ENCODE assay signal across 13 cellular contexts in genomic region chr16:17474037-17474436, GRCh38. TPM values are rescaled to one million over a fixed set of nuclear protein-coding genes. Genes with fewer than 3 reads are reported as not detected.
DNase-seq lines count a peak whose midpoint lies in the region; ATAC-seq, FAIRE-seq and TF ChIP-seq lines count a peak whose summit lies in the region.
"Had no signal": no experiment of that assay in that cellular context is flagged by ENCODE, and none has a peak within 500 bp of the region (broad histone marks: within the 10 kb centered on the region; RNA-seq: fewer than 3 reads in every experiment).

No MANE protein-coding gene starts in this region.

- POLR2A ChIA-PET in CD8-positive, alpha-beta T cell (lab: Charles Lee), result interaction anchor here (0.6 kb wide), 1 partner anchor 108 kb away, joined by 3 read pairs; no protein-coding TSS in a partner anchor
- POLR2A ChIA-PET in activated CD8-positive, alpha-beta T cell treated with anti-CD3 and anti-CD28 coated beads for 36 hours (lab: Charles Lee), result no interaction called here

- peaks cover 35% of the 10 kb centered on the region for H3K4me1 Mint-ChIP-seq in CD8-positive, alpha-beta T cell (ENCODE audit: low read depth)
- peaks cover 24 to 34% (median 30%) of the 10 kb centered on the region in 3 donors for H3K4me1 Mint-ChIP-seq in IgD-negative memory B cell
- peaks cover 35% of the 10 kb centered on the region for H3K4me1 Mint-ChIP-seq in activated CD8-positive, alpha-beta T cell treated with anti-CD3 and anti-CD28 coated beads for 36 hours (ENCODE audit: low read depth)
- peaks cover 40 to 57% (median 42%) of the 10 kb centered on the region in 3 donors for H3K4me1 Mint-ChIP-seq in naive B cell
- H3K4me1 Mint-ChIP-seq in Calu3 (ENCODE audit: low read depth, unreplicated experiment), result peaks cover 10% of the 10 kb centered on the region

- no peak for FAIRE-seq in pancreas (lab: Jason Lieb, UNC)

- CTCF ChIA-PET in CD8-positive, alpha-beta T cell (lab: Charles Lee), result interaction anchor here (1.0 to 2.1 kb wide), 2 partner anchors 10 to 105 kb away, joined by 3 to 8 read pairs; no protein-coding TSS in a partner anchor
- CTCF ChIA-PET in activated CD8-positive, alpha-beta T cell treated with anti-CD3 and anti-CD28 coated beads for 36 hours (lab: Charles Lee), result interaction anchor here (0.6 to 4.2 kb wide), 4 partner anchors 9 to 128 kb away, joined by 3 to 21 read pairs (median 4); no protein-coding TSS in a partner anchor
- CTCF ChIA-PET in Calu3 (lab: Charles Lee), result interaction anchor here (0.5 kb wide), 1 partner anchor 1295 kb away, joined by 4 read pairs; no protein-coding TSS in a partner anchor

- peak in 1 of 7 experiments; percentile 24 for DNase-seq in CD8-positive, alpha-beta T cell
- DNase-seq in activated CD8-positive, alpha-beta T cell treated with anti-CD3 and anti-CD28 coated beads for 36 hours, result peak; percentile 11
- DNase-seq in naive B cell (no peak), pancreas (no peak), Calu3 (no peak)
- DNase-seq: activated CD4-positive, CD25-positive, alpha-beta regulatory T cell treated with anti-CD3 and anti-CD28 coated beads, Interleukin-2, amount 50 U/mL, for 72 hours; left cardiac atrium; NCI-H1105 had no signal

- H3K27ac ChIP-seq in CD8-positive, alpha-beta T cell (ENCODE audit: low read depth, low read length), result no peak overlapping the region
- H3K27ac ChIP-seq in pancreas, result no peak overlapping the region

- WGBS in pancreas, 2 donors, result 31 to 37% methylated on average over 4 of the region's 4 CpGs

- H3K27me3 ChIP-seq in CD8-positive, alpha-beta T cell (ENCODE audit: insufficient read depth, low read length), result no peaks in the 10 kb centered on the region
- H3K27me3 ChIP-seq in pancreas, result no peaks in the 10 kb centered on the region

- intact Hi-C loops in CD8-positive, alpha-beta T cell (cut with DNase I, micrococcal nuclease), result loop anchor here (5.0 to 10.0 kb wide), 4 partner anchors 57 to 459 kb away; no protein-coding TSS in a partner anchor
- intact Hi-C loops in activated CD8-positive, alpha-beta T cell treated with anti-CD3 and anti-CD28 coated beads for 36 hours (cut with micrococcal nuclease), result no loop called here
- intact Hi-C loops in pancreas (cut with DNase I), result loop anchor here in 1 of 3 donors (10.0 kb wide), 1 partner anchor 199 kb away; no protein-coding TSS in a partner anchor
- intact Hi-C loops in Calu3 (cut with micrococcal nuclease; ENCODE audit: unreplicated experiment), result no loop called here

- TF ChIP-seq CTCF in CD8-positive, alpha-beta T cell (IDR thresholded peaks at IDR 0.05), result no peak
- no peak for TF ChIP-seq CTCF in activated CD8-positive, alpha-beta T cell treated with anti-CD3 and anti-CD28 coated beads for 36 hours (IDR thresholded peaks at IDR 0.05)
- TF ChIP-seq CTCF in pancreas (IDR thresholded peaks at IDR 0.05) (no peak), Calu3 (IDR thresholded peaks at IDR 0.05; ENCODE audit: unreplicated experiment) (no peak)

- H3K9me3 Mint-ChIP-seq in CD8-positive, alpha-beta T cell, result no peaks in the 10 kb centered on the region
- H3K9me3 Mint-ChIP-seq in IgD-negative memory B cell, result no peaks in the 10 kb centered on the region
- no peaks in the 10 kb centered on the region for H3K9me3 Mint-ChIP-seq in activated CD8-positive, alpha-beta T cell treated with anti-CD3 and anti-CD28 coated beads for 36 hours
- no peaks in the 10 kb centered on the region for H3K9me3 Mint-ChIP-seq in naive B cell
- no peaks in the 10 kb centered on the region for H3K9me3 Mint-ChIP-seq in Calu3 (ENCODE audit: low read depth, unreplicated experiment)

- peaks cover 23% of the 10 kb centered on the region for H3K4me1 ChIP-seq in CD8-positive, alpha-beta T cell (ENCODE audit: insufficient read depth, low read length)
- peaks cover 0 to 5% (median 0%) of the 10 kb centered on the region in 3 donors for H3K4me1 ChIP-seq in pancreas

- no peaks in the 10 kb centered on the region for H3K27me3 Mint-ChIP-seq in CD8-positive, alpha-beta T cell (ENCODE audit: low read depth)
- H3K27me3 Mint-ChIP-seq in IgD-negative memory B cell (peaks cover 7% of the 10 kb centered on the region), naive B cell (no peaks in the 10 kb centered on the region), Calu3 (ENCODE audit: unreplicated experiment) (peaks cover 54% of the 10 kb centered on the region)
- no peaks in the 10 kb centered on the region for H3K27me3 Mint-ChIP-seq in activated CD8-positive, alpha-beta T cell treated with anti-CD3 and anti-CD28 coated beads for 36 hours

- H3K36me3 ChIP-seq in CD8-positive, alpha-beta T cell (ENCODE audit: insufficient read depth, low read length), result no peaks in the 10 kb centered on the region
- no peaks in the 10 kb centered on the region for H3K36me3 ChIP-seq in pancreas

- H3K4me3 ChIP-seq in CD8-positive, alpha-beta T cell (ENCODE audit: low read depth, low read length), result no peak overlapping the region
- H3K4me3 ChIP-seq in pancreas, result no peak overlapping the region

- H3K27ac Mint-ChIP-seq in CD8-positive, alpha-beta T cell, result peak overlapping the region; percentile 58
- peak overlapping the region in 2 of 3 donors; percentile 8 to 9 for H3K27ac Mint-ChIP-seq in IgD-negative memory B cell
- H3K27ac Mint-ChIP-seq in activated CD8-positive, alpha-beta T cell treated with anti-CD3 and anti-CD28 coated beads for 36 hours, result peak overlapping the region; percentile 16
- H3K27ac Mint-ChIP-seq in naive B cell, result peak overlapping the region in 4 of 6 donors; percentile 67 to 88 (median 83)
- no peak overlapping the region for H3K27ac Mint-ChIP-seq in Calu3 (ENCODE audit: unreplicated experiment)

- peak overlapping the region; percentile 57 for H3K4me3 Mint-ChIP-seq in CD8-positive, alpha-beta T cell
- H3K4me3 Mint-ChIP-seq in IgD-negative memory B cell (peak overlapping the region; percentile 56 to 81 (median 74)), naive B cell (peak overlapping the region; percentile 47 to 92 (median 74)), Calu3 (ENCODE audit: low read depth, unreplicated experiment) (no peak overlapping the region)
- H3K4me3 Mint-ChIP-seq in activated CD8-positive, alpha-beta T cell treated with anti-CD3 and anti-CD28 coated beads for 36 hours, result no peak overlapping the region

- peaks cover 5% of the 10 kb centered on the region for H3K36me3 Mint-ChIP-seq in CD8-positive, alpha-beta T cell
- H3K36me3 Mint-ChIP-seq in IgD-negative memory B cell (no peaks in the 10 kb centered on the region), naive B cell (no peaks in the 10 kb centered on the region), Calu3 (ENCODE audit: insufficient read depth, unreplicated experiment) (peaks cover 20% of the 10 kb centered on the region)
- H3K36me3 Mint-ChIP-seq in activated CD8-positive, alpha-beta T cell treated with anti-CD3 and anti-CD28 coated beads for 36 hours (ENCODE audit: low read depth), result no peaks in the 10 kb centered on the region

- ATAC-seq in CD8-positive, alpha-beta T cell, result no peak
- ATAC-seq in activated CD8-positive, alpha-beta T cell treated with anti-CD3 and anti-CD28 coated beads for 36 hours, result no peak
- ATAC-seq in naive B cell (ENCODE audit: low read depth in 2 of 2), result no peak
- no peak for ATAC-seq in HG03025 (IDR thresholded peaks at IDR 0.05; ENCODE audit: low FRiP score, unreplicated experiment)
- ATAC-seq in pancreas, result no peak
- ATAC-seq in HG02623 (IDR thresholded peaks at IDR 0.05; ENCODE audit: unreplicated experiment), result no peak
- ATAC-seq: left cardiac atrium, Panc1 had no signal

- BruUV-seq in Calu3 (replicated peaks; lab: Mats Ljungman, UMichigan), result no TSS peak

- no peaks in the 10 kb centered on the region for H3K9me3 ChIP-seq in CD8-positive, alpha-beta T cell (ENCODE audit: low read length)
- H3K9me3 ChIP-seq in pancreas, result no peaks in the 10 kb centered on the region

RNA-seq across cellular contexts. Expression of gene XYLT1, which starts 3.3 kb away (rescaled TPM):
- total RNA-seq in CD8-positive, alpha-beta T cell, result 10 to 100 TPM; 14.1 to 16.1 TPM
- polyA plus RNA-seq in IgD-negative memory B cell (0.80 TPM), naive B cell (ENCODE audit: low read depth in 6 of 6) (1 to 10 TPM; 1.7 to 8.7 (median 3.9) TPM), pancreas (1 to 10 TPM; 1.6 to 1.8 TPM)
- total RNA-seq in activated CD8-positive, alpha-beta T cell treated with anti-CD3 and anti-CD28 coated beads for 36 hours, result 1 to 10 TPM; 7.3 to 8.9 TPM
- total RNA-seq in pancreas (1 to 10 TPM; 4.0 to 8.2 (median 4.9) TPM), Calu3 (2022) (7.5 and 8.0 TPM in 2 replicates)
- total RNA-seq: G401 had no signal

Comparison
In these comparisons a context has a peak if more than half of its experiments do, and no peak if none do; other contexts are left out.
1. H3K4me3 Mint-ChIP-seq: peak in CD8-positive, alpha-beta T cell (single experiment), IgD-negative memory B cell (4 of 4) and naive B cell (8 of 8); none in activated CD8-positive, alpha-beta T cell treated with anti-CD3 and anti-CD28 coated beads for 36 hours (single experiment) and Calu3 (single experiment).
2. intact Hi-C loops: an anchor here in CD8-positive, alpha-beta T cell (5.0 to 10.0 kb wide); none called in activated CD8-positive, alpha-beta T cell treated with anti-CD3 and anti-CD28 coated beads for 36 hours and Calu3.